15 cellular contexts compared by ENCODE assay signal in the genomic region with DNA sequence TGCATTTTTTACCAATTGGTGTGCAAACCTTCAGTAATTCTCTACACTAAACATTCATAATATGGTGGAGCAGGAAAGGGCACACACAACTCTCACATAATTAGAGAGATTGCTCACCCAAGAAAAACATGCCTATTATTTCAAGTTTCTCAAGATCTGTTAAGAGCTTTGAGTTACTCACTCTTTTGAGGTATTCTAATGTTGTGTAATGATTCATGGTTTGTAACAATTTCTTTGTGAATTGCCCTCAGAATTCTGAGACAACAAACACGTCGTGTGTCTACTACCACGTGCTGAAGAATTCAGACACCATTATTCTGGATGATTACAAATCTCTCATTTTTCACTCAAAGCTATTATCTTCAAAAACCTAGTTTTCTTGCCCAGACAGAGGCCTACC.
DNase-seq lines count a peak whose midpoint lies in the region; ATAC-seq, FAIRE-seq and TF ChIP-seq lines count a peak whose summit lies in the region.
"Had no signal": no experiment of that assay in that cellular context is flagged by ENCODE, and none has a peak within 500 bp of the region (broad histone marks: within the 10 kb centered on the region; RNA-seq: fewer than 3 reads in every experiment).

No MANE protein-coding gene starts in this region.

- H3K9me3 ChIP-seq in SJSA1 (replicated peaks) = no peaks in the 10 kb centered on the region
- H3K9me3 ChIP-seq in skeletal muscle satellite cell (replicated peaks; ENCODE audit: low read length) = no peaks in the 10 kb centered on the region
- no peaks in the 10 kb centered on the region for H3K9me3 ChIP-seq in mucosa of descending colon
- no peaks in the 10 kb centered on the region for H3K9me3 ChIP-seq in prostate gland
- H3K9me3 ChIP-seq: tibial artery had no signal

- no peak for DNase-seq in H54 (ENCODE audit: insufficient read length, low spot score)
- peak in 1 of 2 experiments; percentile 38 for DNase-seq in SJSA1 (ENCODE audit: low read depth in 1 of 2, low spot score in 2 of 2)
- DNase-seq in fibroblast of peridontal ligament (ENCODE audit: extremely low read depth) = peak; percentile 70
- no peak for DNase-seq in mucosa of descending colon
- no peak for DNase-seq in prostate gland (ENCODE audit: low spot score)
- DNase-seq in inferior parietal cortex (ENCODE audit: extremely low spot score) = no peak
- DNase-seq: activated B cell treated with CpG ODN at 0.5 μM for 24 hours; activated naive CD8-positive, alpha-beta T cell treated with anti-CD3 and anti-CD28 coated beads, Interleukin-2, amount 50 U/mL, for 24 hours; COR-L47; effector memory CD4-positive, alpha-beta T cell; KBM-7; NCI-H1930; tibial artery had no signal

- no peaks in the 10 kb centered on the region for H3K27me3 ChIP-seq in SJSA1 (replicated peaks)
- H3K27me3 ChIP-seq in skeletal muscle satellite cell (ENCODE audit: control insufficient read depth, insufficient read depth, low read length) = no peaks in the 10 kb centered on the region
- no peaks in the 10 kb centered on the region for H3K27me3 ChIP-seq in prostate gland (replicated peaks; ENCODE audit: insufficient read depth)
- H3K27me3 ChIP-seq: tibial artery had no signal

- no peaks in the 10 kb centered on the region for H3K36me3 ChIP-seq in SJSA1
- H3K36me3 ChIP-seq in skeletal muscle satellite cell (ENCODE audit: insufficient read depth, low read length) = no peaks in the 10 kb centered on the region
- no peaks in the 10 kb centered on the region for H3K36me3 ChIP-seq in mucosa of descending colon (ENCODE audit: low read depth)
- H3K36me3 ChIP-seq in prostate gland = no peaks in the 10 kb centered on the region
- H3K36me3 ChIP-seq: tibial artery had no signal

- TF ChIP-seq POLR2A in H54 (IDR thresholded peaks at IDR 0.05; ENCODE audit: low read depth, low read length) (no peak), prostate gland (IDR thresholded peaks at IDR 0.05) (no peak)

- H3K4me1 ChIP-seq in SJSA1 (replicated peaks) = peaks cover 8% of the 10 kb centered on the region
- H3K4me1 ChIP-seq in skeletal muscle satellite cell (ENCODE audit: control insufficient read depth, insufficient read depth, low read length) = peaks cover 32% of the 10 kb centered on the region
- H3K4me1 ChIP-seq in mucosa of descending colon (ENCODE audit: low read depth) = no peaks in the 10 kb centered on the region
- H3K4me1 ChIP-seq in prostate gland (replicated peaks) = no peaks in the 10 kb centered on the region

- H3K9ac ChIP-seq in skeletal muscle satellite cell (ENCODE audit: low read depth, low read length) = no peak overlapping the region
- H3K9ac ChIP-seq: parathyroid adenoma had no signal

- ATAC-seq in mucosa of descending colon = no peak
- ATAC-seq: activated naive CD8-positive, alpha-beta T cell treated with anti-CD3 and anti-CD28 coated beads, Interleukin-2, amount 50 U/mL, for 24 hours had no signal

- intact Hi-C loops in mucosa of descending colon (cut with DNase I, micrococcal nuclease) = no loop called here
- intact Hi-C loops in prostate gland (cut with DNase I) = no loop called here

- TF ChIP-seq CTCF in mucosa of descending colon (IDR thresholded peaks at IDR 0.05) = no peak
- no peak for TF ChIP-seq CTCF in prostate gland (IDR thresholded peaks at IDR 0.05)

- FAIRE-seq in H54 (lab: Jason Lieb, UNC) = peak; percentile 62

- H3K4me2 ChIP-seq in skeletal muscle satellite cell (ENCODE audit: low read length) = peak overlapping the region; percentile 66

- H3K4me3 ChIP-seq in SJSA1 = no peak overlapping the region
- no peak overlapping the region for H3K4me3 ChIP-seq in skeletal muscle satellite cell (ENCODE audit: low read length)
- H3K4me3 ChIP-seq in mucosa of descending colon = no peak overlapping the region
- H3K4me3 ChIP-seq in prostate gland = no peak overlapping the region
- H3K4me3 ChIP-seq: tibial artery had no signal

- H3K27ac ChIP-seq in SJSA1 (peak overlapping the region; percentile 11; the same call in 1 of the 2 replicates), prostate gland (no peak overlapping the region)
- H3K27ac ChIP-seq: parathyroid adenoma had no signal

- WGBS in prostate gland = 85% methylated on average over 3 of the region's 3 CpGs
